In the genomic region with DNA sequence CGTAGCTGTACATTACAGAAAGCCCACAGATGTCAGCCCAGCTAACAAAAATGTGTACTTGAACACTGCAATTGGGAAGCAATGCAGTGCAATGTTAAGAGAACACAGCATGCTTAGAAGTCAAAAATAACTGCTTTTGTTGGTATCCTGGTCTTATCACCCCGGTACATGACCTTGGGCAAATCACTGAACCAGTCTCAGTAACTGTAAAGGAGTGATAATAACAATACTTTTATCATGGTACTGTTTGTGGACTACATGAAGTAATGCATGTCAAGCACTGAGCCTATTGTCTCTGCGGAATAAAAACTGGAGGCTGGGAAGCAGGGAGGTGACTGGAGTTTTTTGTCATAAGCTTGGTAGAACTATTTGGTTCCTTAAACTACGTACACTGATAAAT, we compare ENCODE assay signal across 22 cellular contexts. TPM values are rescaled to one million over a fixed set of nuclear protein-coding genes. Genes with fewer than 3 reads are reported as not detected.
"Had no signal": no experiment of that assay in that cellular context is flagged by ENCODE, and none has a peak within 500 bp of the region (broad histone marks: within the 10 kb centered on the region; RNA-seq: fewer than 3 reads in every experiment).

No MANE protein-coding gene starts in this region.

- DNase-seq: activated CD4-positive, alpha-beta T cell treated with anti-CD3 and anti-CD28 coated beads for 4 hours; activated CD4-positive, alpha-beta T cell treated with anti-CD3 and anti-CD28 coated beads, Interleukin-2, amount 50 U/mL, for 48 hours; activated CD4-positive, CD25-positive, alpha-beta regulatory T cell; activated CD8-positive, alpha-beta memory T cell treated with anti-CD3 and anti-CD28 coated beads, Interleukin-2, amount 50 U/mL, for 48 hours; activated naive CD4-positive, alpha-beta T cell treated with Interleukin-2 at 50 U/mL for 16 hours; activated naive CD8-positive, alpha-beta T cell treated with anti-CD3 and anti-CD28 coated beads for 36 hours; activated T-cell treated with anti-CD3 and anti-CD28 coated beads, Interleukin-2, amount 50 U/mL, for 48 hours; foreskin fibroblast; hippocampal formation; kidney glomerular epithelial cell; mucosa of descending colon; nephron progenitor cell; pancreas; small intestine; T-cell had no signal

- H3K27me3 ChIP-seq: pancreas had no signal

- H3K9me3 ChIP-seq: mucosa of descending colon, pancreas, thoracic aorta had no signal

- H3K36me3 ChIP-seq: pancreas, thoracic aorta had no signal

- ATAC-seq: mucosa of descending colon; SK-N-SH treated with all-trans-retinoic acid at 6 μM for 48 hours; stimulated activated memory B cell treated with anti-CD40 and anti-IgM and Interleukin-4, amounts not matched to agents 10 μg/mL and 1 μg/mL and 100 μg/mL, for 72 hours; T-cell had no signal

- H3K4me3 ChIP-seq: mucosa of descending colon, pancreas, thoracic aorta had no signal

RNA-seq across cellular contexts. Expression of a gene that starts 44.7 kb away (rescaled TPM):
- total RNA-seq: activated CD8-positive, alpha-beta memory T cell treated with anti-CD3 and anti-CD28 coated beads for 36 hours; activated naive CD8-positive, alpha-beta T cell treated with anti-CD3 and anti-CD28 coated beads for 36 hours; epithelial cell of proximal tubule; glomerular endothelial cell; sciatic nerve; thoracic aorta had no signal
